Comparison of ENCODE assay signal across 1 cellular context in the genomic region with DNA sequence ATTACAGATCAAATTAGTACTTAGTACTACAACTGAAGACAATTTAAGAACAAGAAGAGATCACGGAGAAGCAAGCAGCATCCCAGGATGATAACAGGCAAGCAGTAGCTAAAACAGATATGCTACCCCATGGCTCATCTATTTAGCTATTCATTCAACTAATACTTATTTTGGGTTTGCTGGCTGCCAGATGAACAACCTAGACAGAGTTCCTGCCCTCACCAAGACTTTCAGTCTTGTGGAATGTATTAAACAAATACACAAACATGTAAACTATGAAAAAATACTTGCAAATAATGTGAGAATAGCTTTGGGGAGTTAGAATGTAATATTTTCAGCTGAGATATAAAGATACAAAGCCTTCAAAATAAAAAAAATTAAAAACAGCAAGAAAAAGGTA.
TF ChIP-seq lines count a peak whose summit lies in the region.

No MANE protein-coding gene starts in this region.

TF ChIP-seq in IMR-90, 13 proteins besides CTCF, POLR2A, EP300 and RAD21:
- TF ChIP-seq MAFK (IDR thresholded peaks at IDR 0.05; ENCODE audit: low read depth, low read length): no peak
- no peak for TF ChIP-seq NFE2L2 (IDR thresholded peaks at IDR 0.05; ENCODE audit: low read depth, low read length)
- no peak for TF ChIP-seq MXI1 (IDR thresholded peaks at IDR 0.05; ENCODE audit: borderline replicate concordance, low read depth, low read length)
- TF ChIP-seq, protein P1, sequence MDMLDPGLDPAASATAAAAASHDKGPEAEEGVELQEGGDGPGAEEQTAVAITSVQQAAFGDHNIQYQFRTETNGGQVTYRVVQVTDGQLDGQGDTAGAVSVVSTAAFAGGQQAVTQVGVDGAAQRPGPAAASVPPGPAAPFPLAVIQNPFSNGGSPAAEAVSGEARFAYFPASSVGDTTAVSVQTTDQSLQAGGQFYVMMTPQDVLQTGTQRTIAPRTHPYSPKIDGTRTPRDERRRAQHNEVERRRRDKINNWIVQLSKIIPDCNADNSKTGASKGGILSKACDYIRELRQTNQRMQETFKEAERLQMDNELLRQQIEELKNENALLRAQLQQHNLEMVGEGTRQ (IDR thresholded peaks at IDR 0.05; ENCODE audit: low read depth, low read length): no peak
- no peak for TF ChIP-seq MAZ (IDR thresholded peaks at IDR 0.05; ENCODE audit: borderline replicate concordance, low read depth, low read length)
- TF ChIP-seq RFX5 (IDR thresholded peaks at IDR 0.05; ENCODE audit: low read depth, low read length): no peak
